In the genomic region with DNA sequence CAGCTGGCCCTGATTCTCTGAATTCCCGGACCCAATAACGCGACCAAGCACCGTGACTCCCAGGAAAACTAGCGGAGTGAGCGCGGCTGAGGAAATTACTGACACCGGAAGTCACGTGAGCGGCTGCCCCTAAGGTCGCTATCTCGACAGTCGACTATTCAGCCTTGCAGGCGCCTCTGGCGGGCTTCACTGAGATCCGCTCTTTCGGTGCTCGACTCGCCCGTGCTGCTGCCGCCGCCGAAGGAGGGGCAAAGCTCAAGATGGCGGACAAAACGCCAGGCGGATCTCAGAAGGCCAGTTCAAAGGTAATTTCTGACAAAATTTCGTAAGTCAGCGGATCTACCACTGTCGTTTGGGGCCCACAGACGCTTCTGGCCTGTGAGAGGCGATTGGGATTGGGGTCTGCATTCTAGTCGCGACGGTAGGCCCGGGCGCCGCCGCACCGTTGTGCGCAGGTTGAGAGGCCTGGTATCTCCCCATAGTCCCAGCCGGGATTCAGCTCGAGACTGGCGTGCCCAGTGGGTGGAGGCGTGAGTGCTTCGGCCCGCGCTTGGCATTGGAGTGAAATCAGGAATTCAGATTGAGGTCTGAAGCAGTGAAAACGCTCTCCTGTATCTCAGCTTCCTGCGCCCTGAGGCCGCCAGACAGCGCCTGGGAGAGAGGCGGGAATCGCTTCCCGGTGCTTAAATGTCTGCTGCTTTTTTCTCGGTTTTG, we compare ENCODE assay signal across 1 cellular context.
TF ChIP-seq lines count a peak whose summit lies in the region.

A gene (plus strand): TSS at position 202 of the 714 bp plus-strand sequence. CDS start 59 bp downstream, at position 261.

TF ChIP-seq in SK-N-SH, 30 proteins besides CTCF, POLR2A, EP300 and RAD21 (continued from another document):
- TF ChIP-seq NFIC (IDR thresholded peaks at IDR 0.05; ENCODE audit: borderline replicate concordance), result no peak; the same call in 1 of the 2 replicates
- no peak for TF ChIP-seq FOXJ3 (CRISPR knock-in tag; IDR thresholded peaks at IDR 0.05)
- TF ChIP-seq SMC3 (IDR thresholded peaks at IDR 0.05; ENCODE audit: low read depth, low read length), result no peak
- TF ChIP-seq ELF1 (IDR thresholded peaks at IDR 0.05), result peak; percentile 78
- TF ChIP-seq YY1 (IDR thresholded peaks at IDR 0.05; ENCODE audit: low read depth), result peak; percentile 98
- TF ChIP-seq TEAD4 (IDR thresholded peaks at IDR 0.05; ENCODE audit: borderline replicate concordance, insufficient read depth), result 0 out of 2 replicates have a peak, but pooled peaks have one; percentile 47
- peak; percentile 85; the same call in 1 of the 2 replicates for TF ChIP-seq SIN3A (IDR thresholded peaks at IDR 0.05; ENCODE audit: borderline replicate concordance, low read depth, low read length)
- TF ChIP-seq, protein P1, sequence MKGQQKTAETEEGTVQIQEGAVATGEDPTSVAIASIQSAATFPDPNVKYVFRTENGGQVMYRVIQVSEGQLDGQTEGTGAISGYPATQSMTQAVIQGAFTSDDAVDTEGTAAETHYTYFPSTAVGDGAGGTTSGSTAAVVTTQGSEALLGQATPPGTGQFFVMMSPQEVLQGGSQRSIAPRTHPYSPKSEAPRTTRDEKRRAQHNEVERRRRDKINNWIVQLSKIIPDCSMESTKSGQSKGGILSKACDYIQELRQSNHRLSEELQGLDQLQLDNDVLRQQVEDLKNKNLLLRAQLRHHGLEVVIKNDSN (IDR thresholded peaks at IDR 0.05; ENCODE audit: borderline replicate concordance, low read depth), result peak; percentile 98
- TF ChIP-seq, protein P2, sequence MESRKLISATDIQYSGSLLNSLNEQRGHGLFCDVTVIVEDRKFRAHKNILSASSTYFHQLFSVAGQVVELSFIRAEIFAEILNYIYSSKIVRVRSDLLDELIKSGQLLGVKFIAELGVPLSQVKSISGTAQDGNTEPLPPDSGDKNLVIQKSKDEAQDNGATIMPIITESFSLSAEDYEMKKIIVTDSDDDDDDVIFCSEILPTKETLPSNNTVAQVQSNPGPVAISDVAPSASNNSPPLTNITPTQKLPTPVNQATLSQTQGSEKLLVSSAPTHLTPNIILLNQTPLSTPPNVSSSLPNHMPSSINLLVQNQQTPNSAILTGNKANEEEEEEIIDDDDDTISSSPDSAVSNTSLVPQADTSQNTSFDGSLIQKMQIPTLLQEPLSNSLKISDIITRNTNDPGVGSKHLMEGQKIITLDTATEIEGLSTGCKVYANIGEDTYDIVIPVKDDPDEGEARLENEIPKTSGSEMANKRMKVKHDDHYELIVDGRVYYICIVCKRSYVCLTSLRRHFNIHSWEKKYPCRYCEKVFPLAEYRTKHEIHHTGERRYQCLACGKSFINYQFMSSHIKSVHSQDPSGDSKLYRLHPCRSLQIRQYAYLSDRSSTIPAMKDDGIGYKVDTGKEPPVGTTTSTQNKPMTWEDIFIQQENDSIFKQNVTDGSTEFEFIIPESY (IDR thresholded peaks at IDR 0.05; ENCODE audit: borderline replicate concordance, low read depth), result peak; percentile 92
- TF ChIP-seq, protein P3, sequence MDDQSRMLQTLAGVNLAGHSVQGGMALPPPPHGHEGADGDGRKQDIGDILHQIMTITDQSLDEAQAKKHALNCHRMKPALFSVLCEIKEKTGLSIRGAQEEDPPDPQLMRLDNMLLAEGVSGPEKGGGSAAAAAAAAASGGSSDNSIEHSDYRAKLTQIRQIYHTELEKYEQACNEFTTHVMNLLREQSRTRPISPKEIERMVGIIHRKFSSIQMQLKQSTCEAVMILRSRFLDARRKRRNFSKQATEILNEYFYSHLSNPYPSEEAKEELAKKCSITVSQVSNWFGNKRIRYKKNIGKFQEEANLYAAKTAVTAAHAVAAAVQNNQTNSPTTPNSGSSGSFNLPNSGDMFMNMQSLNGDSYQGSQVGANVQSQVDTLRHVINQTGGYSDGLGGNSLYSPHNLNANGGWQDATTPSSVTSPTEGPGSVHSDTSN (IDR thresholded peaks at IDR 0.05), result peak; percentile 52
- TF ChIP-seq RCOR1 (IDR thresholded peaks at IDR 0.05; ENCODE audit: low read length), result peak; percentile 64; the same call in 1 of the 2 replicates
